ENCODE assay signal across 1 cellular context in the genomic region with DNA sequence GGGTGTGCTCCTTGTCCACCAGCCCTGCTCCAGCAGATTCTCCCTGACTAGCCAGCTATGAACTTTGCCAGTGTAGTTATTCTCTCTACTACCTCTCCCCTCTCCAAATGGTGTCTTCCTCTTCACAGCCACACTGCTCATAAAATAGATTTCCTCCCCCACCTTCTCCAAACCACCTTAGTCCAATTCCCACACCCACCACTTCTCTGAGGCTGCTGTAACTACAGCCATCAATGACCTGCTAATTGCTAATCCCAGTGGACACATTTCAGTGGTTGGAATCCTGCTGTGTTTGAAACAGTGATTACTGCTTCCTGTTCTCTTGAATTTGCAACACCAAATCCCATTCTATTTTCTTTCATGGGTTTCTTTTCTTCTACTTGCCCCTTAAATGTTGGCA.
TF ChIP-seq lines count a peak whose summit lies in the region.

No MANE protein-coding gene starts in this region.

TF ChIP-seq in HepG2, 621 proteins besides CTCF, POLR2A, EP300 and RAD21 (continued from another document):
- no peak for TF ChIP-seq HNF4G (IDR thresholded peaks at IDR 0.05; ENCODE audit: borderline replicate concordance, low read depth, low read length)
- TF ChIP-seq HNF4G (CRISPR knock-in tag; IDR thresholded peaks at IDR 0.05; ENCODE audit: borderline replicate concordance, low read depth) = no peak
- TF ChIP-seq KLF15 (CRISPR knock-in tag; IDR thresholded peaks at IDR 0.05; ENCODE audit: borderline replicate concordance) = no peak
- TF ChIP-seq RFXAP (CRISPR knock-in tag; IDR thresholded peaks at IDR 0.05; ENCODE audit: borderline replicate concordance) = no peak
- no peak for TF ChIP-seq SMAD3 (CRISPR knock-in tag; IDR thresholded peaks at IDR 0.05)
- no peak for TF ChIP-seq SIX4 (CRISPR knock-in tag; IDR thresholded peaks at IDR 0.05)
- TF ChIP-seq, protein P1, sequence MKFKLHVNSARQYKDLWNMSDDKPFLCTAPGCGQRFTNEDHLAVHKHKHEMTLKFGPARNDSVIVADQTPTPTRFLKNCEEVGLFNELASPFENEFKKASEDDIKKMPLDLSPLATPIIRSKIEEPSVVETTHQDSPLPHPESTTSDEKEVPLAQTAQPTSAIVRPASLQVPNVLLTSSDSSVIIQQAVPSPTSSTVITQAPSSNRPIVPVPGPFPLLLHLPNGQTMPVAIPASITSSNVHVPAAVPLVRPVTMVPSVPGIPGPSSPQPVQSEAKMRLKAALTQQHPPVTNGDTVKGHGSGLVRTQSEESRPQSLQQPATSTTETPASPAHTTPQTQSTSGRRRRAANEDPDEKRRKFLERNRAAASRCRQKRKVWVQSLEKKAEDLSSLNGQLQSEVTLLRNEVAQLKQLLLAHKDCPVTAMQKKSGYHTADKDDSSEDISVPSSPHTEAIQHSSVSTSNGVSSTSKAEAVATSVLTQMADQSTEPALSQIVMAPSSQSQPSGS (CRISPR knock-in tag; IDR thresholded peaks at IDR 0.05) = no peak
- TF ChIP-seq ZNF264 (CRISPR knock-in tag; IDR thresholded peaks at IDR 0.05) = no peak
- TF ChIP-seq, protein P2, sequence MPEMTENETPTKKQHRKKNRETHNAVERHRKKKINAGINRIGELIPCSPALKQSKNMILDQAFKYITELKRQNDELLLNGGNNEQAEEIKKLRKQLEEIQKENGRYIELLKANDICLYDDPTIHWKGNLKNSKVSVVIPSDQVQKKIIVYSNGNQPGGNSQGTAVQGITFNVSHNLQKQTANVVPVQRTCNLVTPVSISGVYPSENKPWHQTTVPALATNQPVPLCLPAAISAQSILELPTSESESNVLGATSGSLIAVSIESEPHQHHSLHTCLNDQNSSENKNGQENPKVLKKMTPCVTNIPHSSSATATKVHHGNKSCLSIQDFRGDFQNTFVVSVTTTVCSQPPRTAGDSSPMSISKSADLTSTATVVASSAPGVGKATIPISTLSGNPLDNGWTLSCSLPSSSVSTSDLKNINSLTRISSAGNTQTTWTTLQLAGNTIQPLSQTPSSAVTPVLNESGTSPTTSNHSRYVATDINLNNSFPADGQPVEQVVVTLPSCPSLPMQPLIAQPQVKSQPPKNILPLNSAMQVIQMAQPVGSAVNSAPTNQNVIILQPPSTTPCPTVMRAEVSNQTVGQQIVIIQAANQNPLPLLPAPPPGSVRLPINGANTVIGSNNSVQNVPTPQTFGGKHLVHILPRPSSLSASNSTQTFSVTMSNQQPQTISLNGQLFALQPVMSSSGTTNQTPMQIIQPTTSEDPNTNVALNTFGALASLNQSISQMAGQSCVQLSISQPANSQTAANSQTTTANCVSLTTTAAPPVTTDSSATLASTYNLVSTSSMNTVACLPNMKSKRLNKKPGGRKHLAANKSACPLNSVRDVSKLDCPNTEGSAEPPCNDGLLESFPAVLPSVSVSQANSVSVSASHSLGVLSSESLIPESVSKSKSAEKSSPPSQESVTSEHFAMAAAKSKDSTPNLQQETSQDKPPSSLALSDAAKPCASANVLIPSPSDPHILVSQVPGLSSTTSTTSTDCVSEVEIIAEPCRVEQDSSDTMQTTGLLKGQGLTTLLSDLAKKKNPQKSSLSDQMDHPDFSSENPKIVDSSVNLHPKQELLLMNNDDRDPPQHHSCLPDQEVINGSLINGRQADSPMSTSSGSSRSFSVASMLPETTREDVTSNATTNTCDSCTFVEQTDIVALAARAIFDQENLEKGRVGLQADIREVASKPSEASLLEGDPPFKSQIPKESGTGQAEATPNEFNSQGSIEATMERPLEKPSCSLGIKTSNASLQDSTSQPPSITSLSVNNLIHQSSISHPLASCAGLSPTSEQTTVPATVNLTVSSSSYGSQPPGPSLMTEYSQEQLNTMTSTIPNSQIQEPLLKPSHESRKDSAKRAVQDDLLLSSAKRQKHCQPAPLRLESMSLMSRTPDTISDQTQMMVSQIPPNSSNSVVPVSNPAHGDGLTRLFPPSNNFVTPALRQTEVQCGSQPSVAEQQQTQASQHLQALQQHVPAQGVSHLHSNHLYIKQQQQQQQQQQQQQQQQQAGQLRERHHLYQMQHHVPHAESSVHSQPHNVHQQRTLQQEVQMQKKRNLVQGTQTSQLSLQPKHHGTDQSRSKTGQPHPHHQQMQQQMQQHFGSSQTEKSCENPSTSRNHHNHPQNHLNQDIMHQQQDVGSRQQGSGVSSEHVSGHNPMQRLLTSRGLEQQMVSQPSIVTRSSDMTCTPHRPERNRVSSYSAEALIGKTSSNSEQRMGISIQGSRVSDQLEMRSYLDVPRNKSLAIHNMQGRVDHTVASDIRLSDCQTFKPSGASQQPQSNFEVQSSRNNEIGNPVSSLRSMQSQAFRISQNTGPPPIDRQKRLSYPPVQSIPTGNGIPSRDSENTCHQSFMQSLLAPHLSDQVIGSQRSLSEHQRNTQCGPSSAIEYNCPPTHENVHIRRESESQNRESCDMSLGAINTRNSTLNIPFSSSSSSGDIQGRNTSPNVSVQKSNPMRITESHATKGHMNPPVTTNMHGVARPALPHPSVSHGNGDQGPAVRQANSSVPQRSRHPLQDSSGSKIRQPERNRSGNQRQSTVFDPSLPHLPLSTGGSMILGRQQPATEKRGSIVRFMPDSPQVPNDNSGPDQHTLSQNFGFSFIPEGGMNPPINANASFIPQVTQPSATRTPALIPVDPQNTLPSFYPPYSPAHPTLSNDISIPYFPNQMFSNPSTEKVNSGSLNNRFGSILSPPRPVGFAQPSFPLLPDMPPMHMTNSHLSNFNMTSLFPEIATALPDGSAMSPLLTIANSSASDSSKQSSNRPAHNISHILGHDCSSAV (CRISPR knock-in tag; IDR thresholded peaks at IDR 0.05; ENCODE audit: borderline replicate concordance) = no peak
- TF ChIP-seq ZNF556 (CRISPR knock-in tag; IDR thresholded peaks at IDR 0.05; ENCODE audit: borderline replicate concordance) = no peak
- TF ChIP-seq DNMT1 (CRISPR knock-in tag; IDR thresholded peaks at IDR 0.05) = no peak
TF ChIP-seq in HepG2: peak in this region for 0.
